Comparison of ENCODE assay signal across 19 cellular contexts in genomic region chr6:76490456-76490855, GRCh38.
"Had no signal": no experiment of that assay in that cellular context is flagged by ENCODE, and none has a peak within 500 bp of the region (broad histone marks: within the 10 kb centered on the region; RNA-seq: fewer than 3 reads in every experiment).

No MANE protein-coding gene starts in this region.

- DNase-seq: activated CD4-positive, alpha-beta T cell treated with anti-CD3 and anti-CD28 coated beads for 1 hour; activated gamma-delta T cell treated with Interleukin-2 at 50 U/mL for 16 hours; activated T-cell treated with anti-CD3 and anti-CD28 coated beads, Interleukin-2, amount 50 U/mL, for 1 hour; anterior cingulate cortex; caudate nucleus; dermis blood vessel endothelial cell; effector memory CD4-positive, alpha-beta T cell; heart right ventricle; immature natural killer cell; left lung; naive thymus-derived CD4-positive, alpha-beta T cell; stimulated activated CD4-positive, alpha-beta T cell treated with anti-CD3 and anti-CD28 coated beads, Interleukin-2, amount 100 ng/mL, for 48 hours; stimulated activated CD8-positive, alpha-beta memory T cell treated with anti-CD3 and anti-CD28 coated beads, Interleukin-4, amount 100 ng/mL, for 48 hours; stimulated activated naive B cell treated with anti-CD40 and anti-IgM and Interleukin-4, amounts not matched to agents 10 μg/mL and 1 μg/mL and 100 μg/mL, for 72 hours; transverse colon had no signal

- H3K27ac ChIP-seq: heart right ventricle, left lung, neural progenitor cell, transverse colon, vagina had no signal

- H3K36me3 ChIP-seq: heart right ventricle, left lung, neural progenitor cell, transverse colon, vagina had no signal

- H3K9me3 ChIP-seq: transverse colon, vagina had no signal

- H3K27me3 ChIP-seq: heart right ventricle, left lung, neural progenitor cell, transverse colon, vagina had no signal

- H3K4me3 ChIP-seq: heart right ventricle, left lung, lung, neural progenitor cell, transverse colon, vagina had no signal

- ATAC-seq: esophagus mucosa; heart right ventricle; left lung; naive thymus-derived CD4-positive, alpha-beta T cell; stimulated activated naive B cell treated with anti-CD40 and anti-IgM and Interleukin-4, amounts not matched to agents 10 μg/mL and 1 μg/mL and 100 μg/mL, for 72 hours had no signal

- H3K4me1 ChIP-seq: heart right ventricle, left lung, neural progenitor cell, transverse colon, vagina had no signal
